Comparison of ENCODE assay signal across 1 cellular context in the genomic region with DNA sequence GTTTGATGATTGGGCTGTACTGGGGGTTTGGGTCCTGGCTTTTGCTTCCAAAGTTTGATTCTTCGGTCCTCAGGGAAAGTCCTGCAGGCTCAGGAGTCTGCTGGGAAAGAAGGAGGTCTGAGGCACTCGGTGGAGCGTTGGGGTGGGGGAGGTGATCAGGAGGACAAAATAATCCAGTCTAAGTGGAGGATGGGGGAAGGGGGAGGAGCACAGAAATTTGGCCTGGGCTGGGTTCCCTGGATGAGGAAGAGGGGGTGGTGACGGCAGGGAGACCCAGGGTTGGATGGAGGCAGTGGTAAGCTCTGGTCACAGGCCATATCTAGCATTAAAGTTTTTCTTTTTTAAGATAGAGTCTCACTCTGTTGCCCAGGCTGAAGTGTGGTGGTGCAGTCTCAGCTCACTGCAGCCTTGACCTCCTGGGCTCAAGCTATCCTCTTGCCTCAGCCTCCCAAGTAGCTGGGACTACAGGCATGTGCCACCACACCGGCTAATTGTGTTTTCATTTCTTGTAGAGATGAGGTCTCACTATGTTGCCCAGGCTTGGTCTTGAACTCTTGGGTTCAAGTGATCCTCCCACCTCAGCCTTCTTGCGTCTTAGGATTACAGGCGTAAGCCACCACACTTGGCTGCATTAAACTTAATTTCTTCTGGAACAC.
A peak's percentile ranks its signal among the peaks of the same experiment; 100 is the strongest.
TF ChIP-seq lines count a peak whose summit lies in the region.

No MANE protein-coding gene starts in this region.

TF ChIP-seq in HEK293, 187 proteins besides CTCF, POLR2A, EP300 and RAD21:
- TF ChIP-seq ZNF404 (tag by site-specific recombination; IDR thresholded peaks at IDR 0.05) (no peak), ZNF121 (tag by site-specific recombination; IDR thresholded peaks at IDR 0.05) (peak; percentile 77), GLIS1 (tag by site-specific recombination; IDR thresholded peaks at IDR 0.05) (no peak), ZNF585B (tag by site-specific recombination; IDR thresholded peaks at IDR 0.05) (peak; percentile 80)
- TF ChIP-seq, protein P1, sequence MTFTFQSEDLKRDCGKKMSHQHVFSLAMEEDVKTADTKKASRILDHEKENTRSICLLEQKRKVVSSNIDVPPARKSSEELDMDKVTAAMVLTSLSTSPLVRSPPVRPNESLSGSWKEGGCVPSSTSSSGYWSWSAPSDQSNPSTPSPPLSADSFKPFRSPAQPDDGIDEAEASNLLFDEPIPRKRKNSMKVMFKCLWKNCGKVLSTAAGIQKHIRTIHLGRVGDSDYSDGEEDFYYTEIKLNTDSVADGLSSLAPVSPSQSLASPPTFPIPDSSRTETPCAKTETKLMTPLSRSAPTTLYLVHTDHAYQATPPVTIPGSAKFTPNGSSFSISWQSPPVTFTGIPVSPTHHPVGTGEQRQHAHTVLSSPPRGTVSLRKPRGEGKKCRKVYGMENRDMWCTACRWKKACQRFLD (tag by site-specific recombination; IDR thresholded peaks at IDR 0.05) = no peak
